Comparison of ENCODE assay signal across 32 cellular contexts in the genomic region with DNA sequence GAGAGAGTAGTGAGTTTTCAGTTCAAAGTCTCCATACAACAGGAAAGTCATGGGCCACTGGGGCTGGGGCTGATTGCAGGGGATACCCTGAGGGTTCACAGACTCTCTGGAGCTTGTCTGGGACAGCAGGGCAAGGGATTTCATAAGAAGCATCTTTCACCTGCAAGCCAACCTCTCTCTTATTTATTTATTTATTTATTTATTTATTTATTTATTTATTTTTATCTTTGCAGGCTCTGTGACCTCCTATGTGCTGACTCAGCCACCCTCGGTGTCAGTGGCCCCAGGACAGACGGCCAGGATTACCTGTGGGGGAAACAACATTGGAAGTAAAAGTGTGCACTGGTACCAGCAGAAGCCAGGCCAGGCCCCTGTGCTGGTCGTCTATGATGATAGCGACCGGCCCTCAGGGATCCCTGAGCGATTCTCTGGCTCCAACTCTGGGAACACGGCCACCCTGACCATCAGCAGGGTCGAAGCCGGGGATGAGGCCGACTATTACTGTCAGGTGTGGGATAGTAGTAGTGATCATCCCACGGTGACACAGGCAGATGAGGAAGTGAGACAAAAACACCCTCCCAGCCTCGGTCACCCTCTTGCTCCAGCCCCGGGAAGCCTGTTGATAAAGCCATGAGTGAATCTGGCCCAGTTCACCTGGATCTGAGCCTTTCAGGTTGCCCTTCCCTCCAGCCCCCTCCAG.
DNase-seq lines count a peak whose midpoint lies in the region; ATAC-seq and TF ChIP-seq lines count a peak whose summit lies in the region.
"Had no signal": no experiment of that assay in that cellular context is flagged by ENCODE, and none has a peak within 500 bp of the region (broad histone marks: within the 10 kb centered on the region; RNA-seq: fewer than 3 reads in every experiment).

No MANE protein-coding gene starts in this region.

- H3K9me2 ChIP-seq in Loucy (replicated peaks; ENCODE audit: low read depth, low read length): no peaks in the 10 kb centered on the region

- no peak for ATAC-seq in Right ventricle myocardium inferior
- ATAC-seq in activated CD4-positive, CD25-positive, alpha-beta regulatory T cell treated with anti-CD3 and anti-CD28 coated beads, Interleukin-2, amount 50 U/mL, for 24 hours: no peak
- ATAC-seq: esophagus mucosa; left colon; stimulated activated naive CD8-positive, alpha-beta T cell treated with anti-CD3 and anti-CD28 coated beads, Interleukin-15, Interleukin-2, amounts not matched to agents 100 U/mL and 50 U/mL, for 24 hours; WTC11 had no signal

- no peak overlapping the region for H3K27ac ChIP-seq in right atrium auricular region
- no peak overlapping the region for H3K27ac ChIP-seq in vagina
- H3K27ac ChIP-seq: adrenal gland, GM23248, SJCRH30, thoracic aorta, uterus had no signal

- H3K27me3 Mint-ChIP-seq in dendritic cell treated with granulocyte-macrophage colony-stimulating factor and Interleukin-4, amounts not matched to agents 40 ng/mL and 50 ng/mL, for 4 days: peaks cover 13% of the 10 kb centered on the region
- peaks cover 2% of the 10 kb centered on the region for H3K27me3 Mint-ChIP-seq in activated naive CD8-positive, alpha-beta T cell treated with anti-CD3 and anti-CD28 coated beads for 36 hours

- H3F3A ChIP-seq in Loucy (ENCODE audit: low read depth): no peaks in the 10 kb centered on the region

- H3K4me3 Mint-ChIP-seq in dendritic cell treated with granulocyte-macrophage colony-stimulating factor and Interleukin-4, amounts not matched to agents 40 ng/mL and 50 ng/mL, for 4 days: no peak overlapping the region
- no peak overlapping the region for H3K4me3 Mint-ChIP-seq in activated naive CD8-positive, alpha-beta T cell treated with anti-CD3 and anti-CD28 coated beads for 36 hours
- H3K4me3 Mint-ChIP-seq: activated naive CD4-positive, alpha-beta T cell treated with anti-CD3 and anti-CD28 coated beads for 36 hours; endodermal cell; neural crest cell; WTC11 had no signal

- H3K79me2 ChIP-seq in Loucy (ENCODE audit: insufficient read depth, low read length): no peaks in the 10 kb centered on the region

- H3K4me1 Mint-ChIP-seq in dendritic cell treated with granulocyte-macrophage colony-stimulating factor and Interleukin-4, amounts not matched to agents 40 ng/mL and 50 ng/mL, for 4 days (ENCODE audit: low read depth): peaks cover 59% of the 10 kb centered on the region
- peaks cover 4% of the 10 kb centered on the region for H3K4me1 Mint-ChIP-seq in activated naive CD8-positive, alpha-beta T cell treated with anti-CD3 and anti-CD28 coated beads for 36 hours
- H3K4me1 Mint-ChIP-seq: endodermal cell, neural crest cell, WTC11 had no signal

- H3K4me1 ChIP-seq in right atrium auricular region: no peaks in the 10 kb centered on the region
- H3K4me1 ChIP-seq in Loucy (ENCODE audit: insufficient read depth, low read length, poor library complexity, severe bottlenecking): peaks cover 53% of the 10 kb centered on the region
- H3K4me1 ChIP-seq in vagina: no peaks in the 10 kb centered on the region
- H3K4me1 ChIP-seq: adrenal gland, SJCRH30, uterus had no signal

- peak; percentile 53 for DNase-seq in right atrium auricular region (ENCODE audit: low spot score)
- DNase-seq in Right ventricle myocardium inferior (ENCODE audit: missing footprints): no peak
- DNase-seq in vagina (ENCODE audit: extremely low spot score in 2 of 2): peak; percentile 64 to 91
- no peak for DNase-seq in GM20000 (ENCODE audit: low spot score)
- no peak for DNase-seq in activated naive CD8-positive, alpha-beta T cell treated with anti-CD3 and anti-CD28 coated beads for 36 hours
- DNase-seq: activated CD4-positive, alpha-beta T cell treated with anti-CD3 and anti-CD28 coated beads, Interleukin-2, amount 50 U/mL, for 48 hours; activated naive CD4-positive, alpha-beta T cell treated with anti-CD3 and anti-CD28 coated beads for 36 hours; adrenal gland; AML-193; central memory CD4-positive, alpha-beta T cell; DMS153; endodermal cell; glutamatergic neuron; GM23248; left colon; mammary epithelial cell; MM.1S; NCI-H1436 treated with DMSO at 0.1 percent for 48 hours; NCI-H226; NCI-H748 treated with DMSO at 0.1 percent for 48 hours; SJCRH30; small intestine; stimulated activated naive CD8-positive, alpha-beta T cell treated with anti-CD3 and anti-CD28 coated beads, Interleukin-15, Interleukin-2, amounts not matched to agents 100 U/mL and 50 U/mL, for 24 hours; T1000; uterus had no signal

- TF ChIP-seq CTCF in right atrium auricular region (IDR thresholded peaks at IDR 0.05): no peak
- TF ChIP-seq CTCF in Loucy (conservative IDR thresholded peaks at IDR 0.05; ENCODE audit: low read length): no peak
- no peak for TF ChIP-seq CTCF in vagina (IDR thresholded peaks at IDR 0.05)
- TF ChIP-seq CTCF in GM20000 (IDR thresholded peaks at IDR 0.05; ENCODE audit: extremely low read depth, missing control alignments): no peak

- intact Hi-C loops in Right ventricle myocardium inferior (cut with DNase I) (no loop called here), vagina (cut with DNase I) (no loop called here)
- intact Hi-C loops in dendritic cell treated with granulocyte-macrophage colony-stimulating factor and Interleukin-4, amounts not matched to agents 40 ng/mL and 50 ng/mL, for 4 days (cut with micrococcal nuclease): loop anchor here (5.0 kb wide), 1 partner anchor 34 kb away; no protein-coding TSS in a partner anchor

- H3K36me3 Mint-ChIP-seq in dendritic cell treated with granulocyte-macrophage colony-stimulating factor and Interleukin-4, amounts not matched to agents 40 ng/mL and 50 ng/mL, for 4 days (ENCODE audit: low read depth): no peaks in the 10 kb centered on the region
- no peaks in the 10 kb centered on the region for H3K36me3 Mint-ChIP-seq in activated naive CD8-positive, alpha-beta T cell treated with anti-CD3 and anti-CD28 coated beads for 36 hours
- H3K36me3 Mint-ChIP-seq: WTC11 had no signal

- H3K4me3 ChIP-seq in right atrium auricular region (no peak overlapping the region), Loucy (ENCODE audit: low read length, poor library complexity, severe bottlenecking) (no peak overlapping the region), vagina (no peak overlapping the region)
- H3K4me3 ChIP-seq: adrenal gland, GM23248, SJCRH30, thoracic aorta, uterus had no signal

- H3K27me3 ChIP-seq in right atrium auricular region: no peaks in the 10 kb centered on the region
- H3K27me3 ChIP-seq in Loucy (ENCODE audit: insufficient read depth, low read length, poor library complexity, severe bottlenecking): no peaks in the 10 kb centered on the region
- no peaks in the 10 kb centered on the region for H3K27me3 ChIP-seq in vagina
- H3K27me3 ChIP-seq: adrenal gland, uterus had no signal

- no peaks in the 10 kb centered on the region for H3K9me3 Mint-ChIP-seq in dendritic cell treated with granulocyte-macrophage colony-stimulating factor and Interleukin-4, amounts not matched to agents 40 ng/mL and 50 ng/mL, for 4 days
- no peaks in the 10 kb centered on the region for H3K9me3 Mint-ChIP-seq in activated naive CD8-positive, alpha-beta T cell treated with anti-CD3 and anti-CD28 coated beads for 36 hours
- H3K9me3 Mint-ChIP-seq: activated naive CD4-positive, alpha-beta T cell treated with anti-CD3 and anti-CD28 coated beads for 36 hours; endodermal cell; neural crest cell; WTC11 had no signal

- H3K9ac ChIP-seq in Loucy (ENCODE audit: low read depth, low read length, poor library complexity, severe bottlenecking): no peak overlapping the region
- H3K9ac ChIP-seq: GM23248 had no signal

- H3K27ac Mint-ChIP-seq in dendritic cell treated with granulocyte-macrophage colony-stimulating factor and Interleukin-4, amounts not matched to agents 40 ng/mL and 50 ng/mL, for 4 days: peak overlapping the region; percentile 16
- no peak overlapping the region for H3K27ac Mint-ChIP-seq in activated naive CD8-positive, alpha-beta T cell treated with anti-CD3 and anti-CD28 coated beads for 36 hours
- H3K27ac Mint-ChIP-seq: activated naive CD4-positive, alpha-beta T cell treated with anti-CD3 and anti-CD28 coated beads for 36 hours; endodermal cell; WTC11 had no signal

- H2AFZ ChIP-seq in Loucy (ENCODE audit: low read length): no peak overlapping the region
- H2AFZ ChIP-seq: GM23248 had no signal

- H3K9me3 ChIP-seq in right atrium auricular region (no peaks in the 10 kb centered on the region), Loucy (ENCODE audit: insufficient read depth, low read depth, low read length) (no peaks in the 10 kb centered on the region), vagina (no peaks in the 10 kb centered on the region)
- H3K9me3 ChIP-seq: adrenal gland, SJCRH30, thoracic aorta, uterus had no signal

- H3K36me3 ChIP-seq in right atrium auricular region: no peaks in the 10 kb centered on the region
- no peaks in the 10 kb centered on the region for H3K36me3 ChIP-seq in Loucy (ENCODE audit: insufficient read depth, low read length)
- no peaks in the 10 kb centered on the region for H3K36me3 ChIP-seq in vagina
- H3K36me3 ChIP-seq: adrenal gland, SJCRH30, thoracic aorta, uterus had no signal

- TF ChIP-seq POLR2A in vagina (IDR thresholded peaks at IDR 0.05): no peak

- no peaks in the 10 kb centered on the region for H4K20me1 ChIP-seq in Loucy (ENCODE audit: insufficient read depth, low read length, poor library complexity, severe bottlenecking)

- peak overlapping the region; percentile 54 for H3K4me2 ChIP-seq in Loucy (ENCODE audit: low read depth, low read length, poor library complexity, severe bottlenecking)

Comparison
In these comparisons a context has a peak if more than half of its experiments do, and no peak if none do; other contexts are left out.
1. DNase-seq: peak in right atrium auricular region (single experiment) and vagina (2 of 2); none in Right ventricle myocardium inferior (single experiment), GM20000 (single experiment) and activated naive CD8-positive, alpha-beta T cell treated with anti-CD3 and anti-CD28 coated beads for 36 hours (single experiment).